Comparison of ENCODE assay signal across 1 cellular context in the genomic region with DNA sequence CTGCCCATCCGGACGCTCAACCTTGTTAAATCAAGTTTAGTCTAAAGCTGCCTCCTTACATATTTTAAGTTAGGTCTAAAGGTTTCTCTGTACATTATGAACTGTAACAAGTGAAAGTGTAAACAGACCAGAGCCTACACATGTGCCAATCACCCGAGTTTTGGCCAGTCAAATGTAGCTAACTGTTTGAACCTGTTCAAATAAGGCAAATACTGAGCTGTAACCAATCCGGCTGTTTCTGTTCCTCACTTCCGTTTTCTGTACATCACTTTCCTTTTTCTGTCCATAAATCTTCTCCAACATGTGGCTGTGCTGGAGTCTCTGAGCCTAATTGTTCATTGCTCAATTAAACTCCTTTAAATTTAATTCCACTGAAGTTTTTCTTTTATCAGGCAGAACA.
TF ChIP-seq lines count a peak whose summit lies in the region.

No MANE protein-coding gene starts in this region.

TF ChIP-seq in SK-N-SH treated with all-trans-retinoic acid at 6 μM for 48 hours, 23 proteins besides CTCF, POLR2A, EP300 and RAD21 (continued from another document):
- TF ChIP-seq, protein P1, sequence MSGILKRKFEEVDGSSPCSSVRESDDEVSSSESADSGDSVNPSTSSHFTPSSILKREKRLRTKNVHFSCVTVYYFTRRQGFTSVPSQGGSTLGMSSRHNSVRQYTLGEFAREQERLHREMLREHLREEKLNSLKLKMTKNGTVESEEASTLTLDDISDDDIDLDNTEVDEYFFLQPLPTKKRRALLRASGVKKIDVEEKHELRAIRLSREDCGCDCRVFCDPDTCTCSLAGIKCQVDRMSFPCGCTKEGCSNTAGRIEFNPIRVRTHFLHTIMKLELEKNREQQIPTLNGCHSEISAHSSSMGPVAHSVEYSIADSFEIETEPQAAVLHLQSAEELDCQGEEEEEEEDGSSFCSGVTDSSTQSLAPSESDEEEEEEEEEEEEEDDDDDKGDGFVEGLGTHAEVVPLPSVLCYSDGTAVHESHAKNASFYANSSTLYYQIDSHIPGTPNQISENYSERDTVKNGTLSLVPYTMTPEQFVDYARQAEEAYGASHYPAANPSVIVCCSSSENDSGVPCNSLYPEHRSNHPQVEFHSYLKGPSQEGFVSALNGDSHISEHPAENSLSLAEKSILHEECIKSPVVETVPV (CRISPR knock-in tag; IDR thresholded peaks at IDR 0.05): no peak
- no peak for TF ChIP-seq SNAI2 (CRISPR knock-in tag; IDR thresholded peaks at IDR 0.05)
- no peak for TF ChIP-seq TOX (CRISPR knock-in tag; IDR thresholded peaks at IDR 0.05; ENCODE audit: borderline replicate concordance)
- TF ChIP-seq ZNF70 (CRISPR knock-in tag; IDR thresholded peaks at IDR 0.05): no peak
